In genomic region chr6:79170915-79171314, GRCh38 we compare ENCODE assay signal across 15 cellular contexts.
DNase-seq lines count a peak whose midpoint lies in the region; ATAC-seq, FAIRE-seq and TF ChIP-seq lines count a peak whose summit lies in the region.
"Had no signal": no experiment of that assay in that cellular context is flagged by ENCODE, and none has a peak within 500 bp of the region (broad histone marks: within the 10 kb centered on the region; RNA-seq: fewer than 3 reads in every experiment).

No MANE protein-coding gene starts in this region.

- no peak overlapping the region for H3K4me3 ChIP-seq in endothelial cell of umbilical vein (replicated peaks in 1 of 3; ENCODE audit: insufficient read depth in 1 of 3, low read depth in 1 of 3, low read length in 3 of 3)
- H3K4me3 ChIP-seq: SK-N-MC, suprapubic skin had no signal

- no peaks in the 10 kb centered on the region for H3K9me1 ChIP-seq in endothelial cell of umbilical vein (replicated peaks; ENCODE audit: control insufficient read depth, extremely low read depth, insufficient read depth, low read length)

- no peak overlapping the region for H3K4me2 ChIP-seq in endothelial cell of umbilical vein (ENCODE audit: insufficient read depth, low read length)

- TF ChIP-seq CTCF in endothelial cell of umbilical vein (IDR thresholded peaks at IDR 0.05; ENCODE audit: extremely low read depth in 1 of 2, insufficient read depth in 1 of 2, low read depth in 1 of 2, low read length in 2 of 2): no peak

- DNase-seq in NCI-H2196 treated with DMSO at 0.1 percent for 48 hours (lab: John Stamatoyannopoulos, UW; ENCODE audit: unreplicated experiment): peak; percentile 38
- DNase-seq in endothelial cell of umbilical vein (ENCODE audit: low read depth, low spot score): peak; percentile 56
- peak; percentile 3 for DNase-seq in non-pigmented ciliary epithelial cell (ENCODE audit: low read depth)
- DNase-seq in Ammon's horn (ENCODE audit: low spot score): no peak
- DNase-seq in Right ventricle myocardium inferior (ENCODE audit: missing footprints): no peak
- no peak for DNase-seq in COLO829 (ENCODE audit: low spot score)
- DNase-seq: activated CD4-positive, alpha-beta T cell treated with anti-CD3 and anti-CD28 coated beads for 1 hour; brain microvascular endothelial cell; C1 segment of cervical spinal cord; immature natural killer cell; naive thymus-derived CD4-positive, alpha-beta T cell had no signal

- H2AFZ ChIP-seq in endothelial cell of umbilical vein (ENCODE audit: low read depth, low read length): no peak overlapping the region

- H3K79me2 ChIP-seq in endothelial cell of umbilical vein (ENCODE audit: control insufficient read depth, insufficient read depth, low read length): no peaks in the 10 kb centered on the region

- TF ChIP-seq POLR2A in endothelial cell of umbilical vein (IDR thresholded peaks at IDR 0.05; ENCODE audit: low read depth, low read length): no peak

- intact Hi-C loops in endothelial cell of umbilical vein (cut with micrococcal nuclease) (no loop called here), Right ventricle myocardium inferior (cut with DNase I) (no loop called here)

- POLR2A ChIA-PET in endothelial cell of umbilical vein (lab: Charles Lee): no interaction called here

- H4K20me1 ChIP-seq in endothelial cell of umbilical vein (replicated peaks; ENCODE audit: control insufficient read depth, extremely low read depth, insufficient read depth, low read length): no peaks in the 10 kb centered on the region

- TF ChIP-seq EP300 in Ishikawa (IDR thresholded peaks at IDR 0.05; ENCODE audit: borderline replicate concordance): 0 out of 2 replicates have a peak, but pooled peaks have one; percentile 14

- H3K9me3 ChIP-seq in endothelial cell of umbilical vein (replicated peaks; ENCODE audit: control insufficient read depth, insufficient read depth, low read length): no peaks in the 10 kb centered on the region
- H3K9me3 ChIP-seq: suprapubic skin had no signal

- H3K27me3 ChIP-seq in endothelial cell of umbilical vein (ENCODE audit: control insufficient read depth in 2 of 2, insufficient read depth in 2 of 2, low read length in 2 of 2): no peaks in the 10 kb centered on the region
- H3K27me3 ChIP-seq: brain microvascular endothelial cell, suprapubic skin had no signal

- no peak for ATAC-seq in HG03571 (IDR thresholded peaks at IDR 0.05; ENCODE audit: unreplicated experiment)
- no peak for ATAC-seq in Right ventricle myocardium inferior
- ATAC-seq: naive thymus-derived CD4-positive, alpha-beta T cell had no signal

- dilution Hi-C loops in endothelial cell of umbilical vein (cut with MboI; ENCODE audit: extremely low pct_ligation_motif_present, low sequenced_read_pairs): no loop called here

- TF ChIP-seq RAD21 in Ishikawa (IDR thresholded peaks at IDR 0.05; ENCODE audit: low read depth): no peak

- peaks cover 13% of the 10 kb centered on the region for H3K4me1 ChIP-seq in endothelial cell of umbilical vein (ENCODE audit: control insufficient read depth, extremely low read depth, insufficient read depth, low read length)

- CTCF ChIA-PET in endothelial cell of umbilical vein (lab: Charles Lee): no interaction called here

- no peak overlapping the region for H3K27ac ChIP-seq in endothelial cell of umbilical vein (ENCODE audit: insufficient read depth, low read depth, low read length)
- H3K27ac ChIP-seq: brain microvascular endothelial cell, SK-N-MC, suprapubic skin had no signal

- FAIRE-seq in endothelial cell of umbilical vein (lab: Jason Lieb, UNC): no peak

- H3K36me3 ChIP-seq in endothelial cell of umbilical vein (ENCODE audit: control insufficient read depth in 2 of 2, extremely low read depth in 1 of 2, insufficient read depth in 2 of 2, low read length in 2 of 2): no peaks in the 10 kb centered on the region
- H3K36me3 ChIP-seq: brain microvascular endothelial cell, suprapubic skin had no signal

- no peak overlapping the region for H3K9ac ChIP-seq in endothelial cell of umbilical vein (replicated peaks; ENCODE audit: extremely low read depth, insufficient read depth, low read length)

- no TSS peak for BruUV-seq in endothelial cell of umbilical vein (replicated peaks; lab: Mats Ljungman, UMichigan)

TF ChIP-seq in Ishikawa, 13 proteins besides CTCF, POLR2A, EP300 and RAD21 (continues in another document):
- TF ChIP-seq, protein P1, sequence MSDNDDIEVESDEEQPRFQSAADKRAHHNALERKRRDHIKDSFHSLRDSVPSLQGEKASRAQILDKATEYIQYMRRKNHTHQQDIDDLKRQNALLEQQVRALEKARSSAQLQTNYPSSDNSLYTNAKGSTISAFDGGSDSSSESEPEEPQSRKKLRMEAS (IDR thresholded peaks at IDR 0.05): no peak
- TF ChIP-seq NFIC (IDR thresholded peaks at IDR 0.05) (peak; percentile 84), CREB1 (IDR thresholded peaks at IDR 0.05; ENCODE audit: low read depth) (no peak), CEBPB (IDR thresholded peaks at IDR 0.05) (no peak), EGR1 (IDR thresholded peaks at IDR 0.05) (no peak), TCF12 (IDR thresholded peaks at IDR 0.05; ENCODE audit: low read depth) (no peak), TEAD4 (IDR thresholded peaks at IDR 0.05) (peak; percentile 70), ZBTB7A (IDR thresholded peaks at IDR 0.05; ENCODE audit: low read depth) (no peak)
- TF ChIP-seq, protein P2, sequence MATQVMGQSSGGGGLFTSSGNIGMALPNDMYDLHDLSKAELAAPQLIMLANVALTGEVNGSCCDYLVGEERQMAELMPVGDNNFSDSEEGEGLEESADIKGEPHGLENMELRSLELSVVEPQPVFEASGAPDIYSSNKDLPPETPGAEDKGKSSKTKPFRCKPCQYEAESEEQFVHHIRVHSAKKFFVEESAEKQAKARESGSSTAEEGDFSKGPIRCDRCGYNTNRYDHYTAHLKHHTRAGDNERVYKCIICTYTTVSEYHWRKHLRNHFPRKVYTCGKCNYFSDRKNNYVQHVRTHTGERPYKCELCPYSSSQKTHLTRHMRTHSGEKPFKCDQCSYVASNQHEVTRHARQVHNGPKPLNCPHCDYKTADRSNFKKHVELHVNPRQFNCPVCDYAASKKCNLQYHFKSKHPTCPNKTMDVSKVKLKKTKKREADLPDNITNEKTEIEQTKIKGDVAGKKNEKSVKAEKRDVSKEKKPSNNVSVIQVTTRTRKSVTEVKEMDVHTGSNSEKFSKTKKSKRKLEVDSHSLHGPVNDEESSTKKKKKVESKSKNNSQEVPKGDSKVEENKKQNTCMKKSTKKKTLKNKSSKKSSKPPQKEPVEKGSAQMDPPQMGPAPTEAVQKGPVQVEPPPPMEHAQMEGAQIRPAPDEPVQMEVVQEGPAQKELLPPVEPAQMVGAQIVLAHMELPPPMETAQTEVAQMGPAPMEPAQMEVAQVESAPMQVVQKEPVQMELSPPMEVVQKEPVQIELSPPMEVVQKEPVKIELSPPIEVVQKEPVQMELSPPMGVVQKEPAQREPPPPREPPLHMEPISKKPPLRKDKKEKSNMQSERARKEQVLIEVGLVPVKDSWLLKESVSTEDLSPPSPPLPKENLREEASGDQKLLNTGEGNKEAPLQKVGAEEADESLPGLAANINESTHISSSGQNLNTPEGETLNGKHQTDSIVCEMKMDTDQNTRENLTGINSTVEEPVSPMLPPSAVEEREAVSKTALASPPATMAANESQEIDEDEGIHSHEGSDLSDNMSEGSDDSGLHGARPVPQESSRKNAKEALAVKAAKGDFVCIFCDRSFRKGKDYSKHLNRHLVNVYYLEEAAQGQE (IDR thresholded peaks at IDR 0.05; ENCODE audit: low read depth): no peak

TF ChIP-seq in endothelial cell of umbilical vein, 7 proteins besides CTCF, POLR2A, EP300 and RAD21:
- TF ChIP-seq POLR2AphosphoS5 (IDR thresholded peaks at IDR 0.05; ENCODE audit: insufficient read depth, low read depth, low read length) (no peak), MYC (IDR thresholded peaks at IDR 0.05; ENCODE audit: low read depth, low read length) (no peak), JUN (IDR thresholded peaks at IDR 0.05; ENCODE audit: borderline replicate concordance, insufficient read depth, insufficient read length, low read depth) (no peak), EZH2 (IDR thresholded peaks at IDR 0.05; ENCODE audit: borderline replicate concordance, low read depth, low read length, severe bottlenecking) (no peak), FOS (IDR thresholded peaks at IDR 0.05; ENCODE audit: borderline replicate concordance, insufficient read depth, low read length) (no peak), GATA2 (IDR thresholded peaks at IDR 0.05; ENCODE audit: insufficient read depth, insufficient read length, low read depth, low read length) (no peak)
- TF ChIP-seq, protein P1 (IDR thresholded peaks at IDR 0.05; ENCODE audit: insufficient read depth, insufficient read length): no peak

Comparison
In these comparisons a context has a peak if more than half of its experiments do, and no peak if none do; other contexts are left out.
1. DNase-seq: peak in NCI-H2196 treated with DMSO at 0.1 percent for 48 hours (single experiment), endothelial cell of umbilical vein (single experiment) and non-pigmented ciliary epithelial cell (single experiment); none in Ammon's horn (single experiment), Right ventricle myocardium inferior (single experiment) and COLO829 (single experiment).